Comparison of ENCODE assay signal across 26 cellular contexts in the genomic region with DNA sequence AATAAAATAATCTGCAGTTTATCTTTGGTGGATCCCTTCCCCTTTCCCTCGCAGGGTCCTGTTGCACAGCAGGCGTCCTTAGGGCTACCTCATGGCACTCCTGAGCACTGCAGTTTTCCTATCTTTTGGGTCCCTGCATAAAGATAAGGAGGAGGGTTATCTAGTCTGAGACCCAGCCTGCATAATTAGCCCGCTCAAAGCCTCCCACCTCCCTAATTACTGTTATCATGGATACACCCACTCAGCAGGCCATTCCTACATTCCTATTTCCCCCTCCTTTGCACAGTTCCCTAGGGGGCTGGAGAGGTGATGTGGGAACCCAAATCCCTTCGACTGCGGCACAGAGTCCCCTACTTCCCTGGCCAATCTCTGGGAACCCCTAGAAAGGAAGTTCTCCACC. TPM values are rescaled to one million over a fixed set of nuclear protein-coding genes. Genes with fewer than 3 reads are reported as not detected.
"Had no signal": no experiment of that assay in that cellular context is flagged by ENCODE, and none has a peak within 500 bp of the region (broad histone marks: within the 10 kb centered on the region; RNA-seq: fewer than 3 reads in every experiment).

No MANE protein-coding gene starts in this region.

- DNase-seq: cortex of kidney; effector memory CD4-positive, alpha-beta T cell; glutamatergic neuron; islet precursor cell; mammary epithelial cell; naive B cell; occipital lobe; retina; right lobe of liver; stimulated activated CD4-positive, alpha-beta T cell treated with anti-CD3 and anti-CD28 coated beads, Interleukin-4, amount 100 ng/mL, for 1 hour; stimulated activated CD8-positive, alpha-beta memory T cell treated with anti-CD3 and anti-CD28 coated beads, Interleukin-4, amount 100 ng/mL, for 48 hours; stimulated activated naive CD8-positive, alpha-beta T cell treated with anti-CD3 and anti-CD28 coated beads, Interleukin-15, amount 100 ng/mL, for 72 hours; testis; upper lobe of right lung had no signal

- H3K4me3 ChIP-seq: esophagus muscularis mucosa, gastroesophageal sphincter, psoas muscle, right lobe of liver, testis, tibial nerve, upper lobe of right lung, vagina had no signal

- H3K27ac ChIP-seq: epithelial cell of prostate, esophagus muscularis mucosa, gastroesophageal sphincter, parathyroid adenoma, psoas muscle, right lobe of liver, testis, tibial nerve, upper lobe of right lung, vagina had no signal

- H3K27me3 Mint-ChIP-seq: stimulated activated naive CD8-positive, alpha-beta T cell treated with anti-CD3 and anti-CD28 coated beads, Interleukin-15, amount 100 ng/mL, for 72 hours had no signal

- H3K4me3 Mint-ChIP-seq: naive B cell; nephron; stimulated activated effector memory CD8-positive, alpha-beta T cell treated with anti-CD3 and anti-CD28 coated beads, Interleukin-12 subunit alpha, Interleukin-12 subunit beta, amount 100 ng/mL, for 72 hours; stimulated activated naive CD8-positive, alpha-beta T cell treated with anti-CD3 and anti-CD28 coated beads, Interleukin-15, amount 100 ng/mL, for 72 hours had no signal

- ATAC-seq: gastroesophageal sphincter; left lobe of liver; psoas muscle; right lobe of liver; stimulated activated effector memory CD8-positive, alpha-beta T cell treated with anti-CD3 and anti-CD28 coated beads, Interleukin-12 subunit alpha, Interleukin-12 subunit beta, amount 100 ng/mL, for 72 hours; stimulated activated naive CD8-positive, alpha-beta T cell treated with anti-CD3 and anti-CD28 coated beads, Interleukin-15, amount 100 ng/mL, for 72 hours; upper lobe of right lung had no signal

- H3K9me3 Mint-ChIP-seq: naive B cell; nephron; stimulated activated effector memory CD8-positive, alpha-beta T cell treated with anti-CD3 and anti-CD28 coated beads, Interleukin-12 subunit alpha, Interleukin-12 subunit beta, amount 100 ng/mL, for 72 hours; stimulated activated naive CD8-positive, alpha-beta T cell treated with anti-CD3 and anti-CD28 coated beads, Interleukin-15, amount 100 ng/mL, for 72 hours had no signal

- H3K36me3 ChIP-seq: right lobe of liver, tibial nerve, upper lobe of right lung, vagina had no signal

- H3K36me3 Mint-ChIP-seq: naive B cell had no signal

- H3K9ac ChIP-seq: parathyroid adenoma had no signal

- H3K27ac Mint-ChIP-seq: naive B cell; nephron; stimulated activated effector memory CD8-positive, alpha-beta T cell treated with anti-CD3 and anti-CD28 coated beads, Interleukin-12 subunit alpha, Interleukin-12 subunit beta, amount 100 ng/mL, for 72 hours had no signal

- H3K9me3 ChIP-seq: esophagus muscularis mucosa, gastroesophageal sphincter, psoas muscle, right lobe of liver, testis, tibial nerve, upper lobe of right lung, vagina had no signal

- H3K27me3 ChIP-seq: esophagus muscularis mucosa, gastroesophageal sphincter, right lobe of liver, testis, upper lobe of right lung, vagina had no signal

- H2AFZ ChIP-seq: parathyroid adenoma had no signal

RNA-seq across cellular contexts. Expression of a gene that starts 32.8 kb away (rescaled TPM):
- total RNA-seq: fibroblast of villous mesenchyme, left lobe of liver, right lobe of liver, subcutaneous adipose tissue had no signal
